1 cellular context compared by ENCODE assay signal in genomic region chr6:154864086-154864430, GRCh38.
TF ChIP-seq lines count a peak whose summit lies in the region.

No MANE protein-coding gene starts in this region.

TF ChIP-seq in HepG2, 621 proteins besides CTCF, POLR2A, EP300 and RAD21 (continued from another document):
- no peak for TF ChIP-seq ZNF512B (CRISPR knock-in tag; IDR thresholded peaks at IDR 0.05; ENCODE audit: borderline replicate concordance)
- TF ChIP-seq, protein P1, sequence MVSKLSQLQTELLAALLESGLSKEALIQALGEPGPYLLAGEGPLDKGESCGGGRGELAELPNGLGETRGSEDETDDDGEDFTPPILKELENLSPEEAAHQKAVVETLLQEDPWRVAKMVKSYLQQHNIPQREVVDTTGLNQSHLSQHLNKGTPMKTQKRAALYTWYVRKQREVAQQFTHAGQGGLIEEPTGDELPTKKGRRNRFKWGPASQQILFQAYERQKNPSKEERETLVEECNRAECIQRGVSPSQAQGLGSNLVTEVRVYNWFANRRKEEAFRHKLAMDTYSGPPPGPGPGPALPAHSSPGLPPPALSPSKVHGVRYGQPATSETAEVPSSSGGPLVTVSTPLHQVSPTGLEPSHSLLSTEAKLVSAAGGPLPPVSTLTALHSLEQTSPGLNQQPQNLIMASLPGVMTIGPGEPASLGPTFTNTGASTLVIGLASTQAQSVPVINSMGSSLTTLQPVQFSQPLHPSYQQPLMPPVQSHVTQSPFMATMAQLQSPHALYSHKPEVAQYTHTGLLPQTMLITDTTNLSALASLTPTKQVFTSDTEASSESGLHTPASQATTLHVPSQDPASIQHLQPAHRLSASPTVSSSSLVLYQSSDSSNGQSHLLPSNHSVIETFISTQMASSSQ (IDR thresholded peaks at IDR 0.05; ENCODE audit: low read depth): peak; percentile 17; the same call in 1 of the 2 replicates
- TF ChIP-seq, protein P1 (CRISPR knock-in tag; IDR thresholded peaks at IDR 0.05; ENCODE audit: borderline replicate concordance): no peak
- no peak for TF ChIP-seq ZNF331 (CRISPR knock-in tag; IDR thresholded peaks at IDR 0.05)
- TF ChIP-seq HOMEZ (CRISPR knock-in tag; IDR thresholded peaks at IDR 0.05; ENCODE audit: low read depth): 0 out of 2 replicates have a peak, but pooled peaks have one; percentile 7
- TF ChIP-seq, protein P2, sequence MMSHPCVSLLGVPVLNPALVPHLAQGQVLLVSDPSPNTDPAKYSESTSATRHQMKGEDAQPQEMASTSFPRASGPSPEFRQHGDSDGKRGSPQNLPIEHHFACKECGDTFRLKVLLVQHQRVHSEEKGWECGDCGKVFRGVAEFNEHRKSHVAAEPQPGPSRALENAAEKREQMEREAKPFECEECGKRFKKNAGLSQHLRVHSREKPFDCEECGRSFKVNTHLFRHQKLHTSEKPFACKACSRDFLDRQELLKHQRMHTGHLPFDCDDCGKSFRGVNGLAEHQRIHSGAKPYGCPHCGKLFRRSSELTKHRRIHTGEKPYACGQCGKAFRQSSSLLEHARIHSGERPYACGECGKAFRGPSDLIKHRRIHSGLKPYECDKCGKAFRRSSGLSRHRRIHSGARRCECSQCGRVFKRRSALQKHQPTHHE (CRISPR knock-in tag; IDR thresholded peaks at IDR 0.05; ENCODE audit: borderline replicate concordance): no peak
- TF ChIP-seq, protein P3, sequence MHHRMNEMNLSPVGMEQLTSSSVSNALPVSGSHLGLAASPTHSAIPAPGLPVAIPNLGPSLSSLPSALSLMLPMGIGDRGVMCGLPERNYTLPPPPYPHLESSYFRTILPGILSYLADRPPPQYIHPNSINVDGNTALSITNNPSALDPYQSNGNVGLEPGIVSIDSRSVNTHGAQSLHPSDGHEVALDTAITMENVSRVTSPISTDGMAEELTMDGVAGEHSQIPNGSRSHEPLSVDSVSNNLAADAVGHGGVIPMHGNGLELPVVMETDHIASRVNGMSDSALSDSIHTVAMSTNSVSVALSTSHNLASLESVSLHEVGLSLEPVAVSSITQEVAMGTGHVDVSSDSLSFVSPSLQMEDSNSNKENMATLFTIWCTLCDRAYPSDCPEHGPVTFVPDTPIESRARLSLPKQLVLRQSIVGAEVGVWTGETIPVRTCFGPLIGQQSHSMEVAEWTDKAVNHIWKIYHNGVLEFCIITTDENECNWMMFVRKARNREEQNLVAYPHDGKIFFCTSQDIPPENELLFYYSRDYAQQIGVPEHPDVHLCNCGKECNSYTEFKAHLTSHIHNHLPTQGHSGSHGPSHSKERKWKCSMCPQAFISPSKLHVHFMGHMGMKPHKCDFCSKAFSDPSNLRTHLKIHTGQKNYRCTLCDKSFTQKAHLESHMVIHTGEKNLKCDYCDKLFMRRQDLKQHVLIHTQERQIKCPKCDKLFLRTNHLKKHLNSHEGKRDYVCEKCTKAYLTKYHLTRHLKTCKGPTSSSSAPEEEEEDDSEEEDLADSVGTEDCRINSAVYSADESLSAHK (CRISPR knock-in tag; IDR thresholded peaks at IDR 0.05; ENCODE audit: borderline replicate concordance): no peak
- no peak for TF ChIP-seq ARID2 (CRISPR knock-in tag; IDR thresholded peaks at IDR 0.05; ENCODE audit: borderline replicate concordance)
- no peak for TF ChIP-seq ZNF749 (CRISPR knock-in tag; IDR thresholded peaks at IDR 0.05; ENCODE audit: borderline replicate concordance)
- TF ChIP-seq SOX6 (IDR thresholded peaks at IDR 0.05): no peak
- TF ChIP-seq SOX6 (CRISPR knock-in tag; IDR thresholded peaks at IDR 0.05): peak; percentile 44; the same call in 1 of the 2 replicates
- no peak for TF ChIP-seq SOX13 (IDR thresholded peaks at IDR 0.05)
- 0 out of 4 replicates have a peak, but pooled peaks of 1 of the 2 experiments have one; percentile 24 for TF ChIP-seq SOX13 (CRISPR knock-in tag; conservative IDR thresholded peaks at IDR 0.05 in 1 of 2, IDR thresholded peaks at IDR 0.05 in 1 of 2)
- TF ChIP-seq FOXP4 (CRISPR knock-in tag; IDR thresholded peaks at IDR 0.05): no peak
- 0 out of 2 replicates have a peak, but pooled peaks have one; percentile 3 for TF ChIP-seq GFI1 (CRISPR knock-in tag; IDR thresholded peaks at IDR 0.05; ENCODE audit: borderline replicate concordance)
